1 cellular context compared by ENCODE assay signal in genomic region chr10:75065081-75065480, GRCh38.
TF ChIP-seq lines count a peak whose summit lies in the region.

No MANE protein-coding gene starts in this region.

TF ChIP-seq in GM23338, 12 proteins besides CTCF, POLR2A, EP300 and RAD21 (continued from another document):
- TF ChIP-seq ZNF462 (CRISPR knock-in tag; IDR thresholded peaks at IDR 0.05) (no peak), REST (IDR thresholded peaks at IDR 0.05; ENCODE audit: unreplicated experiment) (no peak), ETS1 (IDR thresholded peaks at IDR 0.05) (no peak), NANOG (IDR thresholded peaks at IDR 0.05; ENCODE audit: borderline replicate concordance) (no peak), JUNB (IDR thresholded peaks at IDR 0.05; ENCODE audit: unreplicated experiment) (no peak), EZH2 (IDR thresholded peaks at IDR 0.05; ENCODE audit: low read depth, unreplicated experiment) (no peak), STAT1 (IDR thresholded peaks at IDR 0.05; ENCODE audit: unreplicated experiment) (no peak)
